In genomic region chr1:36628804-36629203, GRCh38 we compare ENCODE assay signal across 1 cellular context.
A peak's percentile ranks its signal among the peaks of the same experiment; 100 is the strongest.
TF ChIP-seq lines count a peak whose summit lies in the region.

No MANE protein-coding gene starts in this region.

TF ChIP-seq in K562, 482 proteins besides CTCF, POLR2A, EP300 and RAD21 (continued from another document):
- no peak for TF ChIP-seq ARID4B (CRISPR knock-in tag; IDR thresholded peaks at IDR 0.05)
- no peak for TF ChIP-seq SREBF1 (IDR thresholded peaks at IDR 0.05; ENCODE audit: borderline replicate concordance, low read depth, low read length)
- TF ChIP-seq TAL1 (IDR thresholded peaks at IDR 0.05) = peak; percentile 40; the same call in 1 of the 2 replicates
- peak; percentile 62 for TF ChIP-seq CBFA2T2 (conservative IDR thresholded peaks at IDR 0.05)
- TF ChIP-seq CBFA2T3 (IDR thresholded peaks at IDR 0.05) = peak; percentile 77
